In genomic region chr19:48618916-48619691, GRCh38 we compare ENCODE assay signal across 1 cellular context.
TF ChIP-seq lines count a peak whose summit lies in the region.

RPL18 (minus strand) TSS chr19:48619178; CDS start chr19:48619143, 35 bp downstream.
SPHK2 (plus strand) TSS chr19:48619506; CDS start chr19:48620515, 1,009 bp downstream.

TF ChIP-seq in HepG2, 621 proteins besides CTCF, POLR2A, EP300 and RAD21 (continued from another document and continues in another):
- TF ChIP-seq REST (IDR thresholded peaks at IDR 0.05; ENCODE audit: borderline replicate concordance in 1 of 2, low read depth in 1 of 2, low read length in 2 of 2) (peak in 1 of 2 experiments; percentile 74; a peak in 2 of 4 replicates), PPARG (CRISPR knock-in tag; conservative IDR thresholded peaks at IDR 0.05) (peak; percentile 80), ZNF3 (CRISPR knock-in tag; IDR thresholded peaks at IDR 0.05) (peak; percentile 57), ZNF784 (CRISPR knock-in tag; IDR thresholded peaks at IDR 0.05; ENCODE audit: borderline replicate concordance) (peak; percentile 83; the same call in 1 of the 2 replicates), CENPT (CRISPR knock-in tag; IDR thresholded peaks at IDR 0.05; ENCODE audit: low read depth) (0 out of 2 replicates have a peak, but pooled peaks have one; percentile 47), NR2F6 (IDR thresholded peaks at IDR 0.05) (peak; percentile 29; the same call in 1 of the 2 replicates), NR2F6 (CRISPR knock-in tag; IDR thresholded peaks at IDR 0.05) (peak; percentile 13; the same call in 1 of the 2 replicates), THAP8 (CRISPR knock-in tag; IDR thresholded peaks at IDR 0.05; ENCODE audit: borderline replicate concordance) (no peak; the same call in 1 of the 2 replicates), ZNF282 (IDR thresholded peaks at IDR 0.05; ENCODE audit: partially characterized antibody) (no peak), ZNF280B (CRISPR knock-in tag; IDR thresholded peaks at IDR 0.05; ENCODE audit: borderline replicate concordance) (peak; percentile 94), IRF9 (CRISPR knock-in tag; IDR thresholded peaks at IDR 0.05; ENCODE audit: borderline replicate concordance) (peak; percentile 97), ZHX1 (CRISPR knock-in tag; IDR thresholded peaks at IDR 0.05; ENCODE audit: low read depth) (peak; percentile 93; the same call in 1 of the 2 replicates), TRIM22 (IDR thresholded peaks at IDR 0.05) (no peak), HNF4G (IDR thresholded peaks at IDR 0.05; ENCODE audit: borderline replicate concordance, low read depth, low read length) (peak; percentile 29; the same call in 1 of the 2 replicates), HNF4G (CRISPR knock-in tag; IDR thresholded peaks at IDR 0.05; ENCODE audit: borderline replicate concordance, low read depth) (no peak), MIER3 (CRISPR knock-in tag; IDR thresholded peaks at IDR 0.05; ENCODE audit: borderline replicate concordance) (peak; percentile 98), RORA (CRISPR knock-in tag; IDR thresholded peaks at IDR 0.05) (0 out of 2 replicates have a peak, but pooled peaks have one; percentile 20), ZNF720 (CRISPR knock-in tag; IDR thresholded peaks at IDR 0.05) (peak; percentile 29; the same call in 1 of the 2 replicates), ZNF24 (IDR thresholded peaks at IDR 0.05) (peak; percentile 25; the same call in 1 of the 2 replicates), ZNF670 (CRISPR knock-in tag; IDR thresholded peaks at IDR 0.05; ENCODE audit: borderline replicate concordance) (peak; percentile 79; the same call in 1 of the 2 replicates), ZNF337 (CRISPR knock-in tag; IDR thresholded peaks at IDR 0.05; ENCODE audit: borderline replicate concordance, low read depth) (peak; percentile 98; the same call in 1 of the 2 replicates), DZIP1 (CRISPR knock-in tag; IDR thresholded peaks at IDR 0.05) (no peak), TSC22D2 (CRISPR knock-in tag; IDR thresholded peaks at IDR 0.05; ENCODE audit: borderline replicate concordance) (0 out of 2 replicates have a peak, but pooled peaks have one; percentile 11), ZNF335 (CRISPR knock-in tag; IDR thresholded peaks at IDR 0.05) (peak; percentile 90), ZNF44 (CRISPR knock-in tag; IDR thresholded peaks at IDR 0.05) (peak; percentile 97), AHDC1 (CRISPR knock-in tag; IDR thresholded peaks at IDR 0.05; ENCODE audit: borderline replicate concordance) (0 out of 2 replicates have a peak, but pooled peaks have one; percentile 35), HCFC1 (IDR thresholded peaks at IDR 0.05; ENCODE audit: low read depth, low read length) (peak; percentile 83), ZSCAN20 (CRISPR knock-in tag; IDR thresholded peaks at IDR 0.05; ENCODE audit: borderline replicate concordance) (no peak), ZFP36L1 (CRISPR knock-in tag; IDR thresholded peaks at IDR 0.05) (0 out of 2 replicates have a peak, but pooled peaks have one; percentile 55)
